In genomic region chr21:32089771-32090170, GRCh38 we compare ENCODE assay signal across 22 cellular contexts.
A peak's percentile ranks its signal among the peaks of the same experiment; 100 is the strongest.
DNase-seq lines count a peak whose midpoint lies in the region; ATAC-seq, FAIRE-seq and TF ChIP-seq lines count a peak whose summit lies in the region.
"Had no signal": no experiment of that assay in that cellular context is flagged by ENCODE, and none has a peak within 500 bp of the region (broad histone marks: within the 10 kb centered on the region; RNA-seq: fewer than 3 reads in every experiment).

No MANE protein-coding gene starts in this region.

- H3K27ac ChIP-seq in HepG2 (ENCODE audit: extremely low read length, insufficient read depth, low read length), result no peak overlapping the region
- H3K27ac ChIP-seq in right lobe of liver, result no peak overlapping the region
- H3K27ac ChIP-seq: 22Rv1; A549; BLaER1 treated with 17β-estradiol and CSF1 and Interleukin-3, amounts not matched to agents 10 nM and 100 nM; C4-2B had no signal

- TF ChIP-seq CTCF in HepG2 (CRISPR knock-in tag; IDR thresholded peaks at IDR 0.05) (no peak), right lobe of liver (IDR thresholded peaks at IDR 0.05) (no peak)

- in situ Hi-C loops in HepG2 (cut with HindIII; ENCODE audit: extremely low pct_ligation_motif_present, low pct_unique_long_range_greater_than_20kb), result no loop called here

- ATAC-seq in HepG2 (peak; percentile 33; the same call in 2 of the 3 replicates), right lobe of liver (no peak)
- ATAC-seq: A549; CD8-positive, alpha-beta T cell had no signal

- POLR2A ChIA-PET in HepG2 (lab: Yijun Ruan, JAX), result no interaction called here

- TF ChIP-seq POLR2A in HepG2 (IDR thresholded peaks at IDR 0.05; ENCODE audit: insufficient read depth in 1 of 2, low read depth in 2 of 2, low read length in 2 of 2), result no peak
- TF ChIP-seq POLR2A in right lobe of liver (IDR thresholded peaks at IDR 0.05), result no peak

- no peak overlapping the region for H3K9ac ChIP-seq in HepG2 (ENCODE audit: insufficient read depth, low read depth, low read length)
- H3K9ac ChIP-seq: BLaER1 treated with 17β-estradiol and CSF1 and Interleukin-3, amounts not matched to agents 10 nM and 100 nM had no signal

- no peak for FAIRE-seq in HepG2 (lab: Jason Lieb, UNC)
- FAIRE-seq: A549, D721Med, G401.6, GM12891, GM19239 had no signal

- TF ChIP-seq RAD21 in HepG2 (CRISPR knock-in tag; IDR thresholded peaks at IDR 0.05), result no peak

- H3K4me3 ChIP-seq in HepG2 (replicated peaks in 1 of 3; ENCODE audit: insufficient read depth in 1 of 3, low read depth in 2 of 3, low read length in 3 of 3) (no peak overlapping the region), right lobe of liver (no peak overlapping the region)
- H3K4me3 ChIP-seq: A549; BLaER1 treated with 17β-estradiol and CSF1 and Interleukin-3, amounts not matched to agents 10 nM and 100 nM had no signal

- no peaks in the 10 kb centered on the region for H4K20me1 ChIP-seq in HepG2 (ENCODE audit: insufficient read depth, low read length)
- H4K20me1 ChIP-seq: BLaER1 treated with 17β-estradiol and CSF1 and Interleukin-3, amounts not matched to agents 10 nM and 100 nM had no signal

- no peak overlapping the region for H2AFZ ChIP-seq in HepG2 (ENCODE audit: low read length)

- CTCF ChIA-PET in HepG2 (lab: Yijun Ruan, JAX; ENCODE audit: low intra/inter-chr PET ratio, low total read pairs), result no interaction called here

- H3K9me3 ChIP-seq in HepG2 (ENCODE audit: low read length), result no peaks in the 10 kb centered on the region
- no peaks in the 10 kb centered on the region for H3K9me3 ChIP-seq in right lobe of liver
- H3K9me3 ChIP-seq: A549, Caco-2 had no signal

- intact Hi-C loops in HepG2 (cut with micrococcal nuclease; ENCODE audit: unreplicated experiment), result no loop called here
- intact Hi-C loops in right lobe of liver (cut with DNase I), result no loop called here

- WGBS in HepG2 (ENCODE audit: low lambda C conversion rate), result 0% methylated on average over 2 of the region's 2 CpGs
- whole genome bisulfite sequencing in right lobe of liver (ENCODE audit: insufficient coverage, low coverage, low lambda C conversion rate, missing lambda C conversion rate), result 15% methylated on average over 2 of the region's 2 CpGs

- TF ChIP-seq EP300 in HepG2 (IDR thresholded peaks at IDR 0.05; ENCODE audit: low read depth in 2 of 2, low read length in 2 of 2), result no peak
- TF ChIP-seq EP300 in HepG2 (CRISPR knock-in tag; IDR thresholded peaks at IDR 0.05; ENCODE audit: borderline replicate concordance), result no peak

- H3K27me3 ChIP-seq in HepG2 (ENCODE audit: control insufficient read depth in 1 of 2, insufficient read depth in 2 of 2, low read length in 2 of 2), result no peaks in the 10 kb centered on the region
- H3K27me3 ChIP-seq in right lobe of liver, result no peaks in the 10 kb centered on the region
- H3K27me3 ChIP-seq: BLaER1 treated with 17β-estradiol and CSF1 and Interleukin-3, amounts not matched to agents 10 nM and 100 nM had no signal

- H3K4me2 ChIP-seq in HepG2 (ENCODE audit: low read depth, low read length), result no peak overlapping the region
- H3K4me2 ChIP-seq: A549; BLaER1 treated with 17β-estradiol and CSF1 and Interleukin-3, amounts not matched to agents 10 nM and 100 nM had no signal

- peak; percentile 13 for DNase-seq in DMS 273 (lab: John Stamatoyannopoulos, UW; ENCODE audit: unreplicated experiment)
- no peak for DNase-seq in DMS 273 treated with DMSO at 0.1 percent for 48 hours (lab: John Stamatoyannopoulos, UW)
- peak; percentile 37 for DNase-seq in NCI-H82 (lab: John Stamatoyannopoulos, UW)
- no peak for DNase-seq in NCI-H82 treated with DMSO at 0.1 percent for 48 hours (lab: John Stamatoyannopoulos, UW; ENCODE audit: unreplicated experiment)
- no peak for DNase-seq in HepG2 (ENCODE audit: low spot score)
- no peak for DNase-seq in right lobe of liver
- no peak for DNase-seq in SHP77 treated with DMSO at 0.1 percent for 48 hours (lab: John Stamatoyannopoulos, UW)
- DNase-seq: AML-193; Calu3; CD4-positive, alpha-beta T cell; CD8-positive, alpha-beta T cell; DMS79 treated with DMSO at 0.1 percent for 48 hours; GF-D8 had no signal

- H3K4me1 ChIP-seq in HepG2 (ENCODE audit: insufficient read depth, low read length), result peaks cover 13% of the 10 kb centered on the region; the same call in 1 of the 2 replicates
- H3K4me1 ChIP-seq in right lobe of liver, result no peaks in the 10 kb centered on the region
- H3K4me1 ChIP-seq: A549; BLaER1 treated with 17β-estradiol and CSF1 and Interleukin-3, amounts not matched to agents 10 nM and 100 nM; Caco-2 had no signal

- no peaks in the 10 kb centered on the region for H3K36me3 ChIP-seq in HepG2 (replicated peaks in 1 of 2; ENCODE audit: control insufficient read depth in 1 of 2, insufficient read depth in 2 of 2, low read length in 2 of 2)
- no peaks in the 10 kb centered on the region for H3K36me3 ChIP-seq in right lobe of liver
- H3K36me3 ChIP-seq: BLaER1 treated with 17β-estradiol and CSF1 and Interleukin-3, amounts not matched to agents 10 nM and 100 nM had no signal

- no TSS peak for BruUV-seq in HepG2 (replicated peaks; lab: Mats Ljungman, UMichigan)

- H3K79me2 ChIP-seq in HepG2 (ENCODE audit: insufficient read depth, low read length), result no peaks in the 10 kb centered on the region

TF ChIP-seq in HepG2, 621 proteins besides CTCF, POLR2A, EP300 and RAD21 (continues in another document):
- TF ChIP-seq ZNF513 (CRISPR knock-in tag; conservative IDR thresholded peaks at IDR 0.05), result no peak
- TF ChIP-seq NFYC (CRISPR knock-in tag; IDR thresholded peaks at IDR 0.05), result no peak
- TF ChIP-seq HINFP (CRISPR knock-in tag; IDR thresholded peaks at IDR 0.05; ENCODE audit: low read depth), result no peak
- no peak for TF ChIP-seq ZNF660 (CRISPR knock-in tag; IDR thresholded peaks at IDR 0.05; ENCODE audit: borderline replicate concordance, low read depth)
- no peak for TF ChIP-seq ZNF30 (CRISPR knock-in tag; IDR thresholded peaks at IDR 0.05)
- TF ChIP-seq MIXL1 (CRISPR knock-in tag; IDR thresholded peaks at IDR 0.05), result no peak
- TF ChIP-seq TOPORS (CRISPR knock-in tag; IDR thresholded peaks at IDR 0.05), result no peak
- no peak for TF ChIP-seq EZH2 (conservative IDR thresholded peaks at IDR 0.05; ENCODE audit: low read depth, low read length)
- no peak for TF ChIP-seq ZNF101 (CRISPR knock-in tag; IDR thresholded peaks at IDR 0.05; ENCODE audit: borderline replicate concordance, low read depth)
- no peak for TF ChIP-seq YY1 (IDR thresholded peaks at IDR 0.05; ENCODE audit: insufficient read depth, insufficient replicate concordance, low read depth, low read length)
- no peak for TF ChIP-seq FLYWCH1 (CRISPR knock-in tag; IDR thresholded peaks at IDR 0.05)
- no peak for TF ChIP-seq IRF2 (CRISPR knock-in tag; IDR thresholded peaks at IDR 0.05)
- TF ChIP-seq JARID2 (CRISPR knock-in tag; IDR thresholded peaks at IDR 0.05; ENCODE audit: insufficient replicate concordance), result no peak
- TF ChIP-seq CREM (IDR thresholded peaks at IDR 0.05), result no peak
- TF ChIP-seq CREM (CRISPR knock-in tag; IDR thresholded peaks at IDR 0.05), result no peak
- no peak for TF ChIP-seq ZBED4 (CRISPR knock-in tag; IDR thresholded peaks at IDR 0.05; ENCODE audit: borderline replicate concordance)

Comparison
In these comparisons a context has a peak if more than half of its experiments do, and no peak if none do; other contexts are left out.
1. DNase-seq: peak in DMS 273 (single experiment) and NCI-H82 (single experiment); none in DMS 273 treated with DMSO at 0.1 percent for 48 hours (single experiment), NCI-H82 treated with DMSO at 0.1 percent for 48 hours (single experiment), HepG2 (single experiment), right lobe of liver (0 of 3) and SHP77 treated with DMSO at 0.1 percent for 48 hours (single experiment).